In the genomic region with DNA sequence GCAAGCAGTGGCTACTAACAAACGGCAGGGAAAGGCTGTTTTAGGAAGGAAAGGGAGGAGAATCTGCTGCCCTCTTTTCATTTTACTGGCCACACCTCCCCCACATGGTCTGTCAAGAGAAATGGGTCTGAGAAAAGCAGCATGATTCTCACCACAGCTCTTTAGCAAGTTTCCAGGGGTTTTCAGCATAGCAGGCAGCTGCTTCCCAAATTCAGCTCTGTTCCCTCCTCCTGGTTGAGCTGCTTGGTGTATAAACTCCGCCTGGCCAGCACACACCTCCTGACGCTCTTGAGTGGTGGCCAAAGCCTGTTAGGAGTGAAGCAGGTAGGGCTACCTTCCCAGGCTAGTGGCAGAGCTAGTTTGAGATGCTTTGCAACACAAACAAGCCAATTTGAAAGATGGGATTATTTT, we compare ENCODE assay signal across 10 cellular contexts.
DNase-seq lines count a peak whose midpoint lies in the region; ATAC-seq and TF ChIP-seq lines count a peak whose summit lies in the region.
"Had no signal": no experiment of that assay in that cellular context is flagged by ENCODE, and none has a peak within 500 bp of the region (broad histone marks: within the 10 kb centered on the region; RNA-seq: fewer than 3 reads in every experiment).

No MANE protein-coding gene starts in this region.

- CTCF ChIA-PET in Caco-2 (lab: Charles Lee), result interaction anchor here (0.7 to 3.8 kb wide), 12 partner anchors 14 to 432 kb away, joined by 3 to 82 read pairs (median 4); no protein-coding TSS in a partner anchor

- H3K4me3 ChIP-seq in Caco-2 (ENCODE audit: low read depth, low read length) (peak overlapping the region; percentile 28), OCI-LY1 (ENCODE audit: low read depth, low read length, poor library complexity, severe bottlenecking) (peak overlapping the region; percentile 59), fibroblast of the aortic adventitia (ENCODE audit: low read depth, low read length) (peak overlapping the region; percentile 10)

- POLR2A ChIA-PET in Caco-2 (lab: Charles Lee), result interaction anchor here (0.7 to 2.4 kb wide), 3 partner anchors 14 to 432 kb away, joined by 3 to 9 read pairs (median 4); no protein-coding TSS in a partner anchor

- H3F3A ChIP-seq in OCI-LY1 (ENCODE audit: insufficient read depth, low read length), result no peaks in the 10 kb centered on the region

- no peaks in the 10 kb centered on the region for H3K9me2 ChIP-seq in OCI-LY1 (ENCODE audit: low read depth, low read length)

- peaks cover 39% of the 10 kb centered on the region for H3K4me1 Mint-ChIP-seq in Caco-2 (ENCODE audit: low read depth, unreplicated experiment)

- H3K9me3 ChIP-seq in Caco-2 (no peaks in the 10 kb centered on the region), OCI-LY1 (ENCODE audit: low read length) (no peaks in the 10 kb centered on the region)

- no peaks in the 10 kb centered on the region for H3K27me3 Mint-ChIP-seq in Caco-2 (ENCODE audit: insufficient read depth, unreplicated experiment)

- peak; percentile 75 for ATAC-seq in omental fat pad (ENCODE audit: low FRiP score)
- ATAC-seq in HG02884 (IDR thresholded peaks at IDR 0.05; ENCODE audit: unreplicated experiment), result no peak
- no peak for ATAC-seq in GM21390 (IDR thresholded peaks at IDR 0.05; ENCODE audit: unreplicated experiment)

- peak overlapping the region; percentile 83 for H3K4me2 ChIP-seq in OCI-LY1 (ENCODE audit: low read length)

- H3K79me2 ChIP-seq in OCI-LY1 (ENCODE audit: insufficient read depth, low read length), result no peaks in the 10 kb centered on the region

- H3K36me3 ChIP-seq in Caco-2 (ENCODE audit: control insufficient read depth, insufficient read depth, low read length) (no peaks in the 10 kb centered on the region), OCI-LY1 (ENCODE audit: insufficient read depth, low read length) (no peaks in the 10 kb centered on the region)

- peaks cover 48% of the 10 kb centered on the region for H3K4me1 ChIP-seq in Caco-2
- peaks cover 74% of the 10 kb centered on the region for H3K4me1 ChIP-seq in OCI-LY1 (ENCODE audit: insufficient read depth, low read length, severe bottlenecking)

- peak overlapping the region; percentile 67 for H2AFZ ChIP-seq in OCI-LY1 (ENCODE audit: low read length)

- H4K20me1 ChIP-seq in OCI-LY1 (ENCODE audit: insufficient read depth, low read length), result no peaks in the 10 kb centered on the region

- peak; percentile 76 to 83 for DNase-seq in Caco-2
- DNase-seq in fibroblast of the aortic adventitia (ENCODE audit: low read depth), result peak; percentile 28
- no peak for DNase-seq in omental fat pad (ENCODE audit: low spot score)
- no peak for DNase-seq in hepatic stellate cell (ENCODE audit: low spot score)
- no peak for DNase-seq in activated effector memory CD4-positive, alpha-beta T cell treated with anti-CD3 and anti-CD28 coated beads, Interleukin-2, amount 50 U/mL, for 16 hours

- H3K9me3 Mint-ChIP-seq in Caco-2 (ENCODE audit: unreplicated experiment), result no peaks in the 10 kb centered on the region
- H3K9me3 Mint-ChIP-seq: activated naive CD4-positive, alpha-beta T cell treated with anti-CD3 and anti-CD28 coated beads, Interleukin-2, amount 50 U/mL, for 72 hours; IgD-negative memory B cell had no signal

- intact Hi-C loops in Caco-2 (cut with micrococcal nuclease; ENCODE audit: unreplicated experiment), result loop anchor here (1.0 to 2.0 kb wide), 11 partner anchors 13 to 824 kb away; partner anchors contain the start of genes CCDC90B, DDIAS and PRCP

- H3K9ac ChIP-seq in OCI-LY1 (ENCODE audit: low read length), result peak overlapping the region; percentile 57; the same call in 1 of the 2 replicates

- H3K27ac Mint-ChIP-seq in Caco-2 (ENCODE audit: unreplicated experiment), result peak overlapping the region; percentile 96
- H3K27ac Mint-ChIP-seq: activated naive CD4-positive, alpha-beta T cell treated with anti-CD3 and anti-CD28 coated beads, Interleukin-2, amount 50 U/mL, for 72 hours had no signal

- H3K36me3 Mint-ChIP-seq in Caco-2 (ENCODE audit: insufficient read depth, unreplicated experiment), result peaks cover 12% of the 10 kb centered on the region
- H3K36me3 Mint-ChIP-seq: activated naive CD4-positive, alpha-beta T cell treated with anti-CD3 and anti-CD28 coated beads, Interleukin-2, amount 50 U/mL, for 72 hours; IgD-negative memory B cell had no signal

- H3K27ac ChIP-seq in OCI-LY1 (ENCODE audit: low read depth, low read length, poor library complexity, severe bottlenecking), result peak overlapping the region; percentile 49

- TF ChIP-seq CTCF in Caco-2 (IDR thresholded peaks at IDR 0.05; ENCODE audit: insufficient read depth in 1 of 2, low read depth in 1 of 2, low read length in 1 of 2, severe bottlenecking in 1 of 2, unreplicated experiment in 1 of 2), result no peak
- TF ChIP-seq CTCF in OCI-LY1 (IDR thresholded peaks at IDR 0.05; ENCODE audit: low read length), result no peak
- no peak for TF ChIP-seq CTCF in fibroblast of the aortic adventitia (IDR thresholded peaks at IDR 0.05; ENCODE audit: insufficient read depth, low read length)
- no peak for TF ChIP-seq CTCF in omental fat pad (IDR thresholded peaks at IDR 0.05)

- no TSS peak for BruUV-seq in Caco-2 (replicated peaks; lab: Mats Ljungman, UMichigan)

- H3K27me3 ChIP-seq in Caco-2 (replicated peaks; ENCODE audit: control insufficient read depth, insufficient read depth, low read length), result no peaks in the 10 kb centered on the region
- no peaks in the 10 kb centered on the region for H3K27me3 ChIP-seq in OCI-LY1 (ENCODE audit: insufficient read depth, low read length)

- peak overlapping the region; percentile 84 for H3K4me3 Mint-ChIP-seq in Caco-2 (ENCODE audit: unreplicated experiment)

Comparison
In these comparisons a context has a peak if more than half of its experiments do, and no peak if none do; other contexts are left out.
1. DNase-seq: peak in Caco-2 (2 of 2) and fibroblast of the aortic adventitia (single experiment); none in omental fat pad (single experiment), hepatic stellate cell (single experiment) and activated effector memory CD4-positive, alpha-beta T cell treated with anti-CD3 and anti-CD28 coated beads, Interleukin-2, amount 50 U/mL, for 16 hours (single experiment).
2. Peak in every context shown above with its lines, with median percentiles within 50 percentile points of each other: H3K4me3 ChIP-seq.